1 cellular context compared by ENCODE assay signal in the genomic region with DNA sequence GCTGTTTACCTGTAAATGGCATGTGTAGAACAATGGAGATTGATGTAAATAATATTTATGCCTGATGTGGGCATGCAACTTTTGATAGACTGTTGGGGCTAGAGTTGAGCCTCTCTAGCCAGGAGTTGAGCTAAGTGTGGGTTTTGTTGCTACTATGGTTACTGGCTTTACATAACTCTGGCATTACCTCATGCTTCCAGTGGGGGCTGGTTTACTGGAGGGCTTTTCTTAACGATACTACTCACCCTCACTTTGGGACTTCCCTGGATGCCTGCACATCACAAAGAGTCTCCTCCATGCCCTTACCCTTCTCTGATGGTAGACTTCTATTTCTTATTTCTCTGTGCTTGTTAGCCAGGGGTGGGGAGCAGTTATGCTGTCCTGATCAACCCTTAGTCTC.
TF ChIP-seq lines count a peak whose summit lies in the region.

No MANE protein-coding gene starts in this region.

TF ChIP-seq in WTC11, 78 proteins besides CTCF, POLR2A, EP300 and RAD21 (continued from another document):
- TF ChIP-seq, protein P1, sequence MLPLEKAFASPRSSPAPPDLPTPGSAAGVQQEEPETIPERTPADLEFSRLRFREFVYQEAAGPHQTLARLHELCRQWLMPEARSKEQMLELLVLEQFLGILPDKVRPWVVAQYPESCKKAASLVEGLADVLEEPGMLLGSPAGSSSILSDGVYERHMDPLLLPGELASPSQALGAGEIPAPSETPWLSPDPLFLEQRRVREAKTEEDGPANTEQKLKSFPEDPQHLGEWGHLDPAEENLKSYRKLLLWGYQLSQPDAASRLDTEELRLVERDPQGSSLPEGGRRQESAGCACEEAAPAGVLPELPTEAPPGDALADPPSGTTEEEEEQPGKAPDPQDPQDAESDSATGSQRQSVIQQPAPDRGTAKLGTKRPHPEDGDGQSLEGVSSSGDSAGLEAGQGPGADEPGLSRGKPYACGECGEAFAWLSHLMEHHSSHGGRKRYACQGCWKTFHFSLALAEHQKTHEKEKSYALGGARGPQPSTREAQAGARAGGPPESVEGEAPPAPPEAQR (CRISPR knock-in tag; IDR thresholded peaks at IDR 0.05) = no peak
